8 cellular contexts compared by ENCODE assay signal in genomic region chr19:3098515-3099346, GRCh38. TPM values are rescaled to one million over a fixed set of nuclear protein-coding genes. Genes with fewer than 3 reads are reported as not detected.
DNase-seq lines count a peak whose midpoint lies in the region; FAIRE-seq and TF ChIP-seq lines count a peak whose summit lies in the region.

No MANE protein-coding gene starts in this region.

- no peak overlapping the region for H4K5ac ChIP-seq in H9 (ENCODE audit: insufficient read length, low read depth, low read length)

- no peak overlapping the region for H2BK5ac ChIP-seq in H9 (ENCODE audit: insufficient read length, low read length)

- H3K27ac Mint-ChIP-seq in H9 = peak overlapping the region in 2 of 3 experiments; percentile 7 to 90; a peak in 3 of 7 replicates

- in situ Hi-C loops in astrocyte of the spinal cord (cut with HindIII; ENCODE audit: low sequenced_read_pairs) = no loop called here

- DNase-seq in H9 (no peak), astrocyte of the spinal cord (ENCODE audit: low read depth, low spot score) (peak; percentile 10), hepatic stellate cell (ENCODE audit: low spot score) (peak; percentile 83), RCC 7860 (ENCODE audit: low spot score) (no peak), COR-L47 (lab: John Stamatoyannopoulos, UW) (no peak)
- DNase-seq in NK-92 treated with Interleukin-12 subunit alpha and Interleukin-12 subunit beta, amount 100 ng/mL, for 24 hours (lab: John Stamatoyannopoulos, UW) = no peak
- no peak for DNase-seq in stimulated activated CD4-positive, alpha-beta T cell treated with anti-CD3 and anti-CD28 coated beads, Interleukin-2, amount 100 ng/mL, for 48 hours

- H3K4me3 Mint-ChIP-seq in H9 = no peak overlapping the region

- H2AFZ ChIP-seq in H9 (ENCODE audit: low read length) = no peak overlapping the region

- H3K9ac ChIP-seq in H9 (ENCODE audit: extremely low read depth, insufficient read length, low read length) (no peak overlapping the region), stomach smooth muscle (ENCODE audit: low read length in 2 of 2) (peak overlapping the region; percentile 80 to 82)

- H3K36me3 ChIP-seq in stomach smooth muscle (ENCODE audit: control insufficient read depth in 2 of 2, insufficient read depth in 2 of 2, low read length in 2 of 2) = peaks cover 0 to 2% of the 10 kb centered on the region in 2 donors

- H3K4ac ChIP-seq in H9 (ENCODE audit: low read depth, low read length) = no peak overlapping the region

- no peak overlapping the region for H3K14ac ChIP-seq in H9 (ENCODE audit: insufficient read depth, low read length)

- no peak overlapping the region for H4K91ac ChIP-seq in H9 (ENCODE audit: insufficient read length, low read depth, low read length)

- peaks cover 10% of the 10 kb centered on the region for H4K20me1 ChIP-seq in H9 (ENCODE audit: control insufficient read depth, insufficient read depth, insufficient read length)

- peaks cover 16 to 21% of the 10 kb centered on the region in 2 experiments; a peak in 3 of 4 replicates for H3K4me1 Mint-ChIP-seq in H9

- no CpG with 5 or more reads among the region's 40 CpGs for WGBS in H9 (ENCODE audit: extremely low coverage, insufficient read length, low lambda C conversion rate)

- no peaks in the 10 kb centered on the region for H3K36me3 Mint-ChIP-seq in H9 (ENCODE audit: insufficient read depth in 1 of 3, low read depth in 3 of 3)

- FAIRE-seq in RCC 7860 (lab: Jason Lieb, UNC) = no peak

- H3K27me3 Mint-ChIP-seq in H9 (ENCODE audit: low read depth) = no peaks in the 10 kb centered on the region

- H3K56ac ChIP-seq in H9 (ENCODE audit: insufficient read length, low read depth, low read length) = no peak overlapping the region

- no peak overlapping the region for H2AK5ac ChIP-seq in H9 (ENCODE audit: insufficient read length, low read length)

- H3K23me2 ChIP-seq in H9 (ENCODE audit: insufficient read length, low read depth, low read length, poor library complexity, severe bottlenecking) = peaks cover 20% of the 10 kb centered on the region

- H3K79me1 ChIP-seq in H9 (ENCODE audit: insufficient read depth, low read depth, low read length, poor library complexity, severe bottlenecking) = peaks cover 19% of the 10 kb centered on the region

- no peaks in the 10 kb centered on the region; the same call in 1 of the 2 replicates for H3K4me1 ChIP-seq in H9 (ENCODE audit: insufficient read depth, low read length)
- peaks cover 79% of the 10 kb centered on the region for H3K4me1 ChIP-seq in stomach smooth muscle (ENCODE audit: control insufficient read depth, insufficient read depth, low read length)

- H3K18ac ChIP-seq in H9 (ENCODE audit: insufficient read length, low read depth, low read length) = no peak overlapping the region

- no peak overlapping the region for H3T11ph ChIP-seq in H9 (ENCODE audit: low read length)

- no peak overlapping the region for H2BK120ac ChIP-seq in H9 (ENCODE audit: low read depth, low read length, poor library complexity, severe bottlenecking)

- H3K27me3 ChIP-seq in H9 (ENCODE audit: insufficient read depth, low read length) (no peaks in the 10 kb centered on the region), stomach smooth muscle (ENCODE audit: control insufficient read depth in 1 of 2, insufficient read depth in 2 of 2, low read length in 2 of 2) (no peaks in the 10 kb centered on the region)

- H3K23ac ChIP-seq in H9 (ENCODE audit: insufficient read length, low read depth, low read length) = no peak overlapping the region

- no peaks in the 10 kb centered on the region for H3K9me3 ChIP-seq in H9 (ENCODE audit: control insufficient read depth, low read depth, low read length)
- no peaks in the 10 kb centered on the region for H3K9me3 ChIP-seq in stomach smooth muscle (ENCODE audit: control insufficient read depth in 2 of 2, low read length in 2 of 2)

- peaks cover 26% of the 10 kb centered on the region; the same call in 1 of the 2 replicates for H3K79me2 ChIP-seq in H9 (ENCODE audit: insufficient read depth, low read length)

- H2BK20ac ChIP-seq in H9 (ENCODE audit: low read depth, low read length, poor library complexity, severe bottlenecking) = no peak overlapping the region

- H3K9me3 Mint-ChIP-seq in H9 = no peaks in the 10 kb centered on the region

- no peak overlapping the region for H2BK15ac ChIP-seq in H9 (ENCODE audit: low read depth, low read length)

- TF ChIP-seq CTCF in H9 (conservative IDR thresholded peaks at IDR 0.05) (no peak), astrocyte of the spinal cord (IDR thresholded peaks at IDR 0.05; ENCODE audit: low read depth, low read length) (no peak)

- H4K8ac ChIP-seq in H9 (replicated peaks; ENCODE audit: insufficient read length, low read depth, low read length) = no peak overlapping the region

- no peak overlapping the region for H3K4me2 ChIP-seq in H9 (ENCODE audit: insufficient read depth, insufficient read length, low read length)

- no peak overlapping the region for H2BK12ac ChIP-seq in H9 (ENCODE audit: insufficient read length, low read depth, low read length)

- H3K27ac ChIP-seq in H9 (ENCODE audit: insufficient read length, low read depth, low read length) = no peak overlapping the region
- peak overlapping the region; percentile 73 for H3K27ac ChIP-seq in stomach smooth muscle (ENCODE audit: low read length)

- H3K4me3 ChIP-seq in astrocyte of the spinal cord (ENCODE audit: low read depth, low read length) = no peak overlapping the region
- H3K4me3 ChIP-seq in stomach smooth muscle (ENCODE audit: low read length in 2 of 2) = peak overlapping the region; percentile 69 to 93

RNA-seq across cellular contexts. Expression of gene GNA11, which starts 4.6 kb away (rescaled TPM):
- total RNA-seq in H9 (2021) = 23.1 and 24.0 TPM in 2 replicates

RNA-seq across cellular contexts. Expression of gene TLE5, which starts 36.4 kb away (rescaled TPM):
- 218 and 221 TPM in 2 replicates for total RNA-seq in H9 (2021)

RNA-seq across cellular contexts. Expression of gene GNA15, which starts 37.1 kb away (rescaled TPM):
- total RNA-seq in H9 (2021) = 0.20 TPM in 1 of 2 replicates, not detected in the other

Comparison
In these comparisons a context has a peak if more than half of its experiments do, and no peak if none do; other contexts are left out.
1. DNase-seq: peak in astrocyte of the spinal cord (single experiment) and hepatic stellate cell (single experiment); none in H9 (single experiment), RCC 7860 (single experiment), NK-92 treated with Interleukin-12 subunit alpha and Interleukin-12 subunit beta, amount 100 ng/mL, for 24 hours (single experiment), COR-L47 (single experiment) and stimulated activated CD4-positive, alpha-beta T cell treated with anti-CD3 and anti-CD28 coated beads, Interleukin-2, amount 100 ng/mL, for 48 hours (0 of 2).